15 cellular contexts compared by ENCODE assay signal in genomic region chr5:79456890-79457583, GRCh38. TPM values are rescaled to one million over a fixed set of nuclear protein-coding genes. Genes with fewer than 3 reads are reported as not detected.
A peak's percentile ranks its signal among the peaks of the same experiment; 100 is the strongest.
DNase-seq lines count a peak whose midpoint lies in the region; ATAC-seq, FAIRE-seq and TF ChIP-seq lines count a peak whose summit lies in the region.
"Had no signal": no experiment of that assay in that cellular context is flagged by ENCODE, and none has a peak within 500 bp of the region (broad histone marks: within the 10 kb centered on the region; RNA-seq: fewer than 3 reads in every experiment).

No MANE protein-coding gene starts in this region.

- peaks cover 0 to 2% of the 10 kb centered on the region in 2 experiments for H4K20me1 ChIP-seq in H1 (replicated peaks in 1 of 2; ENCODE audit: control insufficient read depth in 1 of 2, insufficient read depth in 2 of 2, low read length in 2 of 2)

- H2BK20ac ChIP-seq in H1 (ENCODE audit: low read length), result no peak overlapping the region

- TF ChIP-seq RAD21 in H1 (IDR thresholded peaks at IDR 0.05 in 1 of 2, conservative IDR thresholded peaks at IDR 0.05 in 1 of 2; ENCODE audit: low read depth in 2 of 2, low read length in 2 of 2), result no peak

- no peak overlapping the region for H2AK5ac ChIP-seq in H1 (ENCODE audit: low read depth, low read length)

- no peak overlapping the region for H3K4me2 ChIP-seq in H1 (ENCODE audit: insufficient read depth in 1 of 2, low read depth in 2 of 2, low read length in 2 of 2)

- no peak overlapping the region for H2BK5ac ChIP-seq in H1 (ENCODE audit: low read depth, low read length)

- CTCF ChIA-PET in H1 (lab: Charles Lee; ENCODE audit: partially characterized antibody), result interaction anchor here (0.5 to 1.5 kb wide), 4 partner anchors 11 to 240 kb away, joined by 3 to 5 read pairs (median 4); no protein-coding TSS in a partner anchor

- DNase-seq in H1 (ENCODE audit: low read depth in 1 of 2, low spot score in 2 of 2), result no peak
- no peak for DNase-seq in activated effector memory CD4-positive, alpha-beta T cell treated with anti-CD3 and anti-CD28 coated beads, Interleukin-2, amount 50 U/mL, for 16 hours
- no peak for DNase-seq in activated CD4-positive, CD25-positive, alpha-beta regulatory T cell treated with anti-CD3 and anti-CD28 coated beads, Interleukin-2, amount 50 U/mL, for 72 hours
- no peak for DNase-seq in dedifferentiated amniotic fluid mesenchymal stem cell (ENCODE audit: extremely low spot score)
- DNase-seq: activated CD8-positive, alpha-beta T cell treated with anti-CD3 and anti-CD28 coated beads, Interleukin-2, amount 10 ng/mL, durations not matched to agents 7 days and 5 days; CD8-positive, alpha-beta memory T cell; left colon; NCI-H2029; spleen; stimulated activated CD8-positive, alpha-beta memory T cell treated with anti-CD3 and anti-CD28 coated beads, Interleukin-4, amount 100 ng/mL, for 48 hours had no signal

- no peak overlapping the region for H2BK120ac ChIP-seq in H1 (replicated peaks; ENCODE audit: low read depth, low read length)

- no peak for TF ChIP-seq EP300 in H1 (IDR thresholded peaks at IDR 0.05; ENCODE audit: borderline replicate concordance in 1 of 2, low read depth in 2 of 2, low read length in 2 of 2)

- no peak for TF ChIP-seq POLR2A in H1 (IDR thresholded peaks at IDR 0.05; ENCODE audit: control extremely low read depth in 1 of 2, low read depth in 2 of 2, low read length in 2 of 2)

- H3K14ac ChIP-seq in H1 (ENCODE audit: insufficient read length), result no peak overlapping the region

- peaks cover 2% of the 10 kb centered on the region; the same call in 1 of the 2 replicates for H3K79me1 ChIP-seq in H1 (ENCODE audit: low read depth, low read length)

- H3K18ac ChIP-seq in H1 (ENCODE audit: extremely low read depth, low read length), result no peak overlapping the region

- 95% methylated on average over 2 of the region's 2 CpGs; no CpG with 5 or more reads in 1 of the 2 experiments for WGBS in H1 (ENCODE audit: extremely low coverage in 1 of 2, insufficient coverage in 1 of 2, insufficient read length in 1 of 2, insufficient replicate concordance in 2 of 2, low coverage in 1 of 2, low lambda C conversion rate in 2 of 2, missing lambda C conversion rate in 1 of 2), 2 experiments

- H3K27me3 ChIP-seq in H1 (replicated peaks in 1 of 4; ENCODE audit: control insufficient read depth in 3 of 4, extremely low read depth in 1 of 4, insufficient read depth in 3 of 4, low read length in 3 of 4), result no peaks in the 10 kb centered on the region
- H3K27me3 ChIP-seq: gastroesophageal sphincter, spleen had no signal

- H3K27ac ChIP-seq in H1 (ENCODE audit: low read depth, low read length), result no peak overlapping the region
- H3K27ac ChIP-seq: gastroesophageal sphincter, neutrophil, spleen had no signal

- H4K8ac ChIP-seq in H1 (ENCODE audit: extremely low read depth, insufficient read depth, low read length), result no peak overlapping the region

- no peak overlapping the region for H2BK15ac ChIP-seq in H1 (ENCODE audit: low read length)

- H3K4me1 ChIP-seq in H1 (replicated peaks in 1 of 4; ENCODE audit: control insufficient read depth in 3 of 4, insufficient read depth in 4 of 4, low read length in 3 of 4), result no peaks in the 10 kb centered on the region
- H3K4me1 ChIP-seq: gastroesophageal sphincter, spleen had no signal

- no peaks in the 10 kb centered on the region; the same call in 1 of the 2 replicates for H3K23me2 ChIP-seq in H1 (ENCODE audit: low read depth, low read length)

- no peak overlapping the region for H3K4me3 ChIP-seq in H1 (ENCODE audit: extremely low read depth in 1 of 4, insufficient read depth in 2 of 4, low read depth in 3 of 4, low read length in 4 of 4)
- H3K4me3 ChIP-seq: gastroesophageal sphincter, spleen had no signal

- FAIRE-seq in H1 (lab: Jason Lieb, UNC), result peak; percentile 63

- H4K5ac ChIP-seq in H1 (ENCODE audit: insufficient read length, low read depth, low read length), result no peak overlapping the region

- POLR2A ChIA-PET in H1 (lab: Charles Lee; ENCODE audit: partially characterized antibody), result no interaction called here

- H3K9ac ChIP-seq in H1 (replicated peaks in 1 of 4; ENCODE audit: extremely low read depth in 1 of 4, low read depth in 3 of 4, low read length in 3 of 4), result no peak overlapping the region

- ATAC-seq in GM18867 (IDR thresholded peaks at IDR 0.05; ENCODE audit: unreplicated experiment) (peak; percentile 98), GM21447 (IDR thresholded peaks at IDR 0.05; ENCODE audit: unreplicated experiment) (peak; percentile 90), HG03066 (IDR thresholded peaks at IDR 0.05; ENCODE audit: low read depth, unreplicated experiment) (peak; percentile 87)
- ATAC-seq: activated CD8-positive, alpha-beta T cell treated with anti-CD3 and anti-CD28 coated beads, Interleukin-2, amount 10 ng/mL, durations not matched to agents 7 days and 5 days; gastroesophageal sphincter; left colon had no signal

- no peak for TF ChIP-seq CTCF in H1 (IDR thresholded peaks at IDR 0.05; ENCODE audit: control extremely low read depth in 1 of 3, insufficient read depth in 1 of 3, low read depth in 1 of 3, low read length in 3 of 3)

- H2AFZ ChIP-seq in H1 (ENCODE audit: low read length), result no peak overlapping the region

- peaks cover 0 to 46% of the 10 kb centered on the region in 2 experiments for H3K79me2 ChIP-seq in H1 (ENCODE audit: control insufficient read depth in 1 of 2, insufficient read depth in 2 of 2, low read length in 2 of 2)

- peaks cover 0 to 7% (median 2%) of the 10 kb centered on the region in 4 experiments; a peak in 2 of 8 replicates for H3K36me3 ChIP-seq in H1 (ENCODE audit: control insufficient read depth in 2 of 4, insufficient read depth in 4 of 4, low read length in 3 of 4)
- H3K36me3 ChIP-seq: gastroesophageal sphincter, neutrophil, spleen had no signal

- no peak overlapping the region for H4K91ac ChIP-seq in H1 (replicated peaks; ENCODE audit: insufficient read length, low read length)

- no peak overlapping the region for H3K56ac ChIP-seq in H1 (replicated peaks; ENCODE audit: insufficient read length, low read depth, low read length)

- no peak overlapping the region for H3K23ac ChIP-seq in H1 (ENCODE audit: insufficient read length)

- no peak overlapping the region for H2BK12ac ChIP-seq in H1 (ENCODE audit: low read depth, low read length)

- no peak overlapping the region for H3K4ac ChIP-seq in H1 (replicated peaks; ENCODE audit: insufficient read length, low read depth, low read length)

- no peaks in the 10 kb centered on the region for H3K9me3 ChIP-seq in H1 (ENCODE audit: insufficient read depth in 2 of 2, low read depth in 1 of 2, low read length in 1 of 2)
- H3K9me3 ChIP-seq: gastroesophageal sphincter, neutrophil, spleen had no signal

TF ChIP-seq in H1, 55 proteins besides CTCF, POLR2A, EP300 and RAD21:
- no peak for TF ChIP-seq EZH2 (IDR thresholded peaks at IDR 0.05; ENCODE audit: low read depth, low read length, severe bottlenecking)
- TF ChIP-seq RBBP5 (IDR thresholded peaks at IDR 0.05; ENCODE audit: borderline replicate concordance, low read depth, low read length), result no peak
- TF ChIP-seq TAF1 (IDR thresholded peaks at IDR 0.05; ENCODE audit: low read depth, low read length), result no peak
- TF ChIP-seq GABPA (IDR thresholded peaks at IDR 0.05; ENCODE audit: borderline replicate concordance, insufficient read depth, low read length), result no peak
- no peak for TF ChIP-seq BCL11A (IDR thresholded peaks at IDR 0.05; ENCODE audit: low read depth in 2 of 2, low read length in 2 of 2)
- TF ChIP-seq ZNF274 (IDR thresholded peaks at IDR 0.05; ENCODE audit: borderline replicate concordance, extremely low read depth, low read length), result no peak
- TF ChIP-seq RFX5 (IDR thresholded peaks at IDR 0.05; ENCODE audit: borderline replicate concordance, low read depth, low read length), result no peak
- no peak for TF ChIP-seq NRF1 (IDR thresholded peaks at IDR 0.05; ENCODE audit: low read depth, low read length)
- no peak for TF ChIP-seq FOSL1 (IDR thresholded peaks at IDR 0.05; ENCODE audit: insufficient read depth, low read depth, low read length)
- TF ChIP-seq CHD2 (IDR thresholded peaks at IDR 0.05; ENCODE audit: low read length), result no peak

RNA-seq across cellular contexts. Expression of gene HOMER1, which starts 56.9 kb away (rescaled TPM):
- 49.5 and 57.9 TPM in 2 replicates for total RNA-seq in H1 (2021; fragmentation: NEBNext Ultra II Directional; extraction: Animal tissue kit (Norgen Biotek cat#: 25700))
- polyA plus RNA-seq in H1 (2011; rRNA removed), result 4.7 and 6.4 TPM in 2 replicates
- polyA plus RNA-seq in H1 (2011; cell fraction: cytosol; rRNA removed), result 10.4 TPM
- polyA plus RNA-seq in H1 (2011; cell fraction: nucleus; rRNA removed), result 5.9 TPM
- 21.9 to 36.2 TPM (median 26.3 TPM) in 4 replicates for polyA plus RNA-seq in H1 (2012, experiment 1 of 2)
- 2.2 TPM for polyA plus RNA-seq in H1 (2012, experiment 2 of 2)
- polyA plus RNA-seq in H1 (2013, experiment 1 of 2), result 58.6 TPM
- polyA plus RNA-seq in H1 (2013, experiment 2 of 2), result 57.6 TPM
- 15.7 and 29.8 TPM in 2 replicates for polyA minus RNA-seq in H1 (2011; rRNA and poly(A)+ RNA removed)
- polyA minus RNA-seq in H1 (2011; cell fraction: cytosol; rRNA and poly(A)+ RNA removed), result 39.7 TPM
- 48.4 TPM for polyA minus RNA-seq in H1 (2011; cell fraction: nucleus; rRNA and poly(A)+ RNA removed)
